In the genomic region with DNA sequence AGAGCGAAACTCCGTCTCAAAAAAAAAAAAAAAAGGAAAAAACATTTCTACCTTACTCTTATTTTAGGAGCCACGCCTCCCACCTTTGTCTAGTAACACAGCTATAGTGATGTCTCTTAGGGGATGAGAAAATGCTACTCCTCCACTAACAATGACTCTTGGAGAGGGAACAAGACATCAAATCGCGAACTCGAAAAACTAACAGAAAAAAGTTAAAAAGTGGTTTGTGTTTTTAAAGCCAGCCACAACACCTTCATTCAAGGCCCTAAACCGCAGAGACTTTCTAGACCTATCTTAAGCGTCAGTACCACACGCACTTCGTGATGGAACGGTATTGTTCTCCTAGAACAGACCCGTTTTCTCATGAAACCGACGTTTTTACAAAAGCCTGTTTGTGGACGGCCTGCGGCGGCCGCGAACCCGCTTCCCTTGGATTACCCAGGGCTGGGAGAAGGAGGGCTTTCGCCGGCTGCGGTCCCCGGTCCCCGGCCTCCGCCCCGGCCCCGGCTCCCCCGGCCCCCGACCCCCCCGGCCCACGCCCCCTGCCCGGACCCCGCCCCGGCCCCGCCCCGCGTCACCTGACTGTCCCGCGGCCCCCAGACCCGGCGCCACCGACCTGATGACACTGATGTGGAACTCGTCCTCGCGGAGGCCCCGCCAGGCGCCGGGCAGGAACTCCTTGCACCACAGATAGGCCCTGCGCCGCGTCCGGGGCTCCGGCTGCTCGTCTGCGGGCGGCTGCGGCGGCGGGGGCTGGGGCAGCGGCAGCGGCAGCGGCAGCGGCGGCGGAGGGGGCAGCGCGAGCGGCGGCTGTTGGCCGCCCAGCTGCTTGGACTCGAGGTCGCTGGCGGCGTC, we compare ENCODE assay signal across 8 cellular contexts. TPM values are rescaled to one million over a fixed set of nuclear protein-coding genes. Genes with fewer than 3 reads are reported as not detected.
A peak's percentile ranks its signal among the peaks of the same experiment; 100 is the strongest.
DNase-seq lines count a peak whose midpoint lies in the region; ATAC-seq and TF ChIP-seq lines count a peak whose summit lies in the region.

No MANE protein-coding gene starts in this region.

- H3K79me2 ChIP-seq in hepatocyte, result peaks cover 50% of the 10 kb centered on the region

- H4K20me1 ChIP-seq in hepatocyte (ENCODE audit: insufficient read depth, poor library complexity, severe bottlenecking), result peaks cover 44% of the 10 kb centered on the region

- no peaks in the 10 kb centered on the region for H3K36me3 ChIP-seq in hepatocyte (replicated peaks; ENCODE audit: insufficient read depth, low read depth)
- H3K36me3 ChIP-seq in rectal smooth muscle tissue (ENCODE audit: control insufficient read depth, insufficient read depth, low read length), result no peaks in the 10 kb centered on the region

- peak overlapping the region; percentile 61 for H3K9ac ChIP-seq in rectal smooth muscle tissue (ENCODE audit: low read length)

- H3K9me2 ChIP-seq in hepatocyte (replicated peaks; ENCODE audit: insufficient read depth), result no peaks in the 10 kb centered on the region

- H3K27ac ChIP-seq in angular gyrus (ENCODE audit: low read depth, low read length), result peak overlapping the region; percentile 45
- H3K27ac ChIP-seq in hepatocyte, result peak overlapping the region; percentile 98
- peak overlapping the region; percentile 81 for H3K27ac ChIP-seq in rectal smooth muscle tissue (ENCODE audit: low read depth, low read length)

- TF ChIP-seq CTCF in hepatocyte (IDR thresholded peaks at IDR 0.05; ENCODE audit: poor library complexity), result no peak

- peak overlapping the region; percentile 81 for H3K4me2 ChIP-seq in hepatocyte

- H3K4me3 ChIP-seq in hepatocyte (peak overlapping the region; percentile 85), rectal smooth muscle tissue (ENCODE audit: low read length) (peak overlapping the region; percentile 73)

- H3K9me3 ChIP-seq in hepatocyte (ENCODE audit: low read depth), result no peaks in the 10 kb centered on the region

- peak; percentile 24 for DNase-seq in AG08395 (ENCODE audit: low spot score)
- peak; percentile 63 for DNase-seq in SK-N-DZ (ENCODE audit: low spot score)
- peak; percentile 82 for DNase-seq in hepatocyte (ENCODE audit: low spot score)
- no peak for DNase-seq in NCI-H2107 (lab: John Stamatoyannopoulos, UW)

- under 1% methylated on average over 28 of the region's 75 CpGs for whole genome bisulfite sequencing in hepatocyte (ENCODE audit: low lambda C conversion rate, missing lambda C conversion rate)

- peak; percentile 7 for ATAC-seq in GM18870 (IDR thresholded peaks at IDR 0.05; ENCODE audit: unreplicated experiment)
- peak; percentile 25 for ATAC-seq in HG03196 (IDR thresholded peaks at IDR 0.05; ENCODE audit: unreplicated experiment)

- peaks cover 58% of the 10 kb centered on the region for H3K4me1 ChIP-seq in hepatocyte (ENCODE audit: insufficient read depth)
- peaks cover 15% of the 10 kb centered on the region for H3K4me1 ChIP-seq in rectal smooth muscle tissue (ENCODE audit: control insufficient read depth, insufficient read depth, low read length)

- H3K27me3 ChIP-seq in hepatocyte, result no peaks in the 10 kb centered on the region
- no peaks in the 10 kb centered on the region for H3K27me3 ChIP-seq in rectal smooth muscle tissue (ENCODE audit: control insufficient read depth, insufficient read depth, low read length)

- peak overlapping the region; percentile 16 for H2AFZ ChIP-seq in hepatocyte

RNA-seq across cellular contexts. Expression of a gene that starts 0.7 kb away (rescaled TPM):
- polyA plus RNA-seq in SK-N-DZ (2014; cell fraction: cytosol; rRNA removed), result 38.9 and 43.1 TPM in 2 replicates
- polyA plus RNA-seq in SK-N-DZ (2014; cell fraction: nucleus; rRNA removed), result 52.3 and 76.0 TPM in 2 replicates
- 74.6 and 117 TPM in 2 replicates for total RNA-seq in hepatocyte
- 70.0 and 76.7 TPM in 2 replicates for polyA plus RNA-seq in hepatocyte

Comparison
In these comparisons a context has a peak if more than half of its experiments do, and no peak if none do; other contexts are left out.
1. H3K27ac ChIP-seq: peak in every context shown above with its lines; median percentile 98 in hepatocyte; 81 in rectal smooth muscle tissue; 45 in angular gyrus.